Comparison of ENCODE assay signal across 36 cellular contexts in the genomic region with DNA sequence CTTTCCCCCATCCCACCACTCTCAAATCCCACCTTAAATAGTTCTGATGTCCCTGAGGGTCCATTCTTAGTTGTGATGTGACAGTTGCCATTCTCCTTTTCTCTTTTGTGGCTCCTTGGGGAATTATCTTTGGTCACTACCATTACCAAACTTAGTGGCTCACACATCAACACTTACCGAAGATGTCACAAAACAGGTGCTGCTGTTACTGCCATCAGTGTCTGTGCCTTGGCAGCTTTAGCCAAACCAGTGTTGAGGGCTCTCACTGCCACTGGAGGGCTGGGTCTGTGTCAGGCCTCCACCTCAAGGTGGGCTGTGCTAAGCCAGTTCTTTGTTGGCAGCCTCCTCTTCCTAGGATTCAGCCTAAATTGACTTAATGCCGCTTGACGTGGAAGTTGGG.
"Had no signal": no experiment of that assay in that cellular context is flagged by ENCODE, and none has a peak within 500 bp of the region (broad histone marks: within the 10 kb centered on the region; RNA-seq: fewer than 3 reads in every experiment).

No MANE protein-coding gene starts in this region.

- H3K27ac ChIP-seq: adrenal gland, cardiac muscle cell, VCaP had no signal

- H3K27me3 ChIP-seq: adrenal gland, cardiac muscle cell had no signal

- DNase-seq: activated CD4-positive, alpha-beta memory T cell treated with anti-CD3 and anti-CD28 coated beads, Interleukin-2, amount 10 ng/mL, durations not matched to agents 7 days and 5 days; activated CD4-positive, alpha-beta T cell treated with anti-CD3 and anti-CD28 coated beads for 1 hour; activated CD4-positive, alpha-beta T cell treated with anti-CD3 and anti-CD28 coated beads for 36 hours; activated CD4-positive, alpha-beta T cell treated with anti-CD3 and anti-CD28 coated beads for 48 hours; activated CD4-positive, alpha-beta T cell treated with anti-CD3 and anti-CD28 coated beads, Interleukin-2, amount 10 ng/mL, durations not matched to agents 7 days and 5 days; activated CD4-positive, alpha-beta T cell treated with anti-CD3 and anti-CD28 coated beads, Interleukin-2, amount 50 U/mL, for 48 hours; activated CD4-positive, CD25-positive, alpha-beta regulatory T cell; activated CD8-positive, alpha-beta memory T cell treated with anti-CD3 and anti-CD28 coated beads for 24 hours; activated CD8-positive, alpha-beta memory T cell treated with anti-CD3 and anti-CD28 coated beads, Interleukin-2, amount 10 ng/mL, durations not matched to agents 7 days and 5 days; activated CD8-positive, alpha-beta memory T cell treated with anti-CD3 and anti-CD28 coated beads, Interleukin-2, amount 50 U/mL, for 48 hours; activated CD8-positive, alpha-beta T cell treated with anti-CD3 and anti-CD28 coated beads, Interleukin-2, amount 10 ng/mL, durations not matched to agents 7 days and 5 days; activated effector memory CD4-positive, alpha-beta T cell treated with Interleukin-2 at 50 U/mL for 16 hours; activated gamma-delta T cell treated with Interleukin-2 at 50 U/mL for 16 hours; activated naive CD4-positive, alpha-beta T cell; activated naive CD4-positive, alpha-beta T cell treated with anti-CD3 and anti-CD28 coated beads for 36 hours; activated naive CD4-positive, alpha-beta T cell treated with anti-CD3 and anti-CD28 coated beads, Interleukin-2, amount 50 U/mL, for 16 hours; activated naive CD8-positive, alpha-beta T cell treated with anti-CD3 and anti-CD28 coated beads for 36 hours; activated T-cell treated with anti-CD3 and anti-CD28 coated beads, Interleukin-2, amount 50 U/mL, for 24 hours; activated T-cell treated with anti-CD3 and anti-CD28 coated beads, Interleukin-2, amount 50 U/mL, for 48 hours; adrenal gland; amniotic stem cell; aorta; caudate nucleus; cerebellar nuclear complex; T-helper 1 cell; T-helper 2 cell; T-helper 9 cell had no signal

- H3K27ac Mint-ChIP-seq: activated CD4-positive, alpha-beta memory T cell treated with anti-CD3 and anti-CD28 coated beads, Interleukin-2, amount 10 ng/mL, durations not matched to agents 7 days and 5 days; activated CD4-positive, alpha-beta T cell treated with anti-CD3 and anti-CD28 coated beads for 36 hours; activated CD4-positive, alpha-beta T cell treated with anti-CD3 and anti-CD28 coated beads, Interleukin-2, amount 10 ng/mL, durations not matched to agents 7 days and 5 days; activated CD8-positive, alpha-beta memory T cell treated with anti-CD3 and anti-CD28 coated beads, Interleukin-2, amount 10 ng/mL, durations not matched to agents 7 days and 5 days; activated CD8-positive, alpha-beta T cell treated with anti-CD3 and anti-CD28 coated beads, Interleukin-2, amount 10 ng/mL, durations not matched to agents 7 days and 5 days; activated naive CD4-positive, alpha-beta T cell treated with anti-CD3 and anti-CD28 coated beads for 36 hours; activated naive CD4-positive, alpha-beta T cell treated with anti-CD3 and anti-CD28 coated beads, Interleukin-2, amount 50 U/mL, for 72 hours; activated naive CD8-positive, alpha-beta T cell treated with anti-CD3 and anti-CD28 coated beads for 36 hours; activated T-cell treated with anti-CD3 and anti-CD28 coated beads, Interleukin-2, amount 50 U/mL, for 24 hours; activated T-helper 2 cell treated with anti-CD3 and anti-CD28 coated beads, Interferon-gamma antibody, Interleukin-2, Interleukin-4, amounts not matched to agents 10 μg/mL and 5 μg/mL and 100 μg/mL, durations not matched to agents 14 hours and 24 hours and 36 hours; brain; T-helper 1 cell treated with Interleukin-12 subunit alpha and Interleukin-12 subunit beta and Interleukin-4 antibody, amounts not matched to agents 30 μg/mL and 1 μg/mL, for 36 hours; T-helper 2 cell treated with Interferon-gamma antibody and Interleukin-4, amounts not matched to agents 5 μg/mL and 100 μg/mL, for 36 hours had no signal

- H3K36me3 Mint-ChIP-seq: activated CD8-positive, alpha-beta memory T cell treated with anti-CD3 and anti-CD28 coated beads, Interleukin-2, amount 10 ng/mL, durations not matched to agents 7 days and 5 days; activated naive CD4-positive, alpha-beta T cell treated with anti-CD3 and anti-CD28 coated beads, Interleukin-2, amount 50 U/mL, for 72 hours; activated naive CD8-positive, alpha-beta T cell treated with anti-CD3 and anti-CD28 coated beads for 36 hours; brain had no signal

- H3K4me3 Mint-ChIP-seq: activated CD4-positive, alpha-beta memory T cell treated with anti-CD3 and anti-CD28 coated beads, Interleukin-2, amount 10 ng/mL, durations not matched to agents 7 days and 5 days; activated CD4-positive, alpha-beta T cell treated with anti-CD3 and anti-CD28 coated beads for 36 hours; activated CD4-positive, alpha-beta T cell treated with anti-CD3 and anti-CD28 coated beads, Interleukin-2, amount 10 ng/mL, durations not matched to agents 7 days and 5 days; activated CD8-positive, alpha-beta memory T cell treated with anti-CD3 and anti-CD28 coated beads, Interleukin-2, amount 10 ng/mL, durations not matched to agents 7 days and 5 days; activated CD8-positive, alpha-beta T cell treated with anti-CD3 and anti-CD28 coated beads, Interleukin-2, amount 10 ng/mL, durations not matched to agents 7 days and 5 days; activated naive CD4-positive, alpha-beta T cell treated with anti-CD3 and anti-CD28 coated beads for 36 hours; activated naive CD8-positive, alpha-beta T cell treated with anti-CD3 and anti-CD28 coated beads for 36 hours; activated T-cell treated with anti-CD3 and anti-CD28 coated beads, Interleukin-2, amount 50 U/mL, for 24 hours; brain; central memory CD8-positive, alpha-beta T cell; T-helper 1 cell treated with Interleukin-12 subunit alpha and Interleukin-12 subunit beta and Interleukin-4 antibody, amounts not matched to agents 30 μg/mL and 1 μg/mL, for 36 hours; T-helper 2 cell treated with Interferon-gamma antibody and Interleukin-4, amounts not matched to agents 5 μg/mL and 100 μg/mL, for 36 hours had no signal

- H3K4me1 ChIP-seq: adrenal gland had no signal

- H3K9me3 ChIP-seq: adrenal gland had no signal

- H3K36me3 ChIP-seq: adrenal gland, cardiac muscle cell had no signal

- H3K9me3 Mint-ChIP-seq: activated CD4-positive, alpha-beta memory T cell treated with anti-CD3 and anti-CD28 coated beads, Interleukin-2, amount 10 ng/mL, durations not matched to agents 7 days and 5 days; activated CD4-positive, alpha-beta T cell treated with anti-CD3 and anti-CD28 coated beads, Interleukin-2, amount 10 ng/mL, durations not matched to agents 7 days and 5 days; activated naive CD4-positive, alpha-beta T cell treated with anti-CD3 and anti-CD28 coated beads for 36 hours; activated naive CD4-positive, alpha-beta T cell treated with anti-CD3 and anti-CD28 coated beads, Interleukin-2, amount 50 U/mL, for 72 hours; activated naive CD8-positive, alpha-beta T cell treated with anti-CD3 and anti-CD28 coated beads for 36 hours; activated T-cell treated with anti-CD3 and anti-CD28 coated beads, Interleukin-2, amount 50 U/mL, for 24 hours; activated T-helper 2 cell treated with anti-CD3 and anti-CD28 coated beads, Interferon-gamma antibody, Interleukin-2, Interleukin-4, amounts not matched to agents 10 μg/mL and 5 μg/mL and 100 μg/mL, durations not matched to agents 14 hours and 24 hours and 36 hours; brain; central memory CD8-positive, alpha-beta T cell; T-helper 1 cell treated with Interleukin-12 subunit alpha and Interleukin-12 subunit beta and Interleukin-4 antibody, amounts not matched to agents 30 μg/mL and 1 μg/mL, for 36 hours; T-helper 2 cell treated with Interferon-gamma antibody and Interleukin-4, amounts not matched to agents 5 μg/mL and 100 μg/mL, for 36 hours had no signal

- H3K27me3 Mint-ChIP-seq: activated CD4-positive, alpha-beta memory T cell treated with anti-CD3 and anti-CD28 coated beads, Interleukin-2, amount 10 ng/mL, durations not matched to agents 7 days and 5 days; activated CD4-positive, alpha-beta T cell treated with anti-CD3 and anti-CD28 coated beads for 36 hours; activated CD4-positive, alpha-beta T cell treated with anti-CD3 and anti-CD28 coated beads, Interleukin-2, amount 10 ng/mL, durations not matched to agents 7 days and 5 days; activated T-cell treated with anti-CD3 and anti-CD28 coated beads, Interleukin-2, amount 50 U/mL, for 24 hours; brain; central memory CD8-positive, alpha-beta T cell had no signal

- H3K4me1 Mint-ChIP-seq: activated CD4-positive, alpha-beta memory T cell treated with anti-CD3 and anti-CD28 coated beads, Interleukin-2, amount 10 ng/mL, durations not matched to agents 7 days and 5 days; activated CD4-positive, alpha-beta T cell treated with anti-CD3 and anti-CD28 coated beads for 36 hours; activated CD4-positive, alpha-beta T cell treated with anti-CD3 and anti-CD28 coated beads, Interleukin-2, amount 10 ng/mL, durations not matched to agents 7 days and 5 days; activated CD8-positive, alpha-beta memory T cell treated with anti-CD3 and anti-CD28 coated beads, Interleukin-2, amount 10 ng/mL, durations not matched to agents 7 days and 5 days; activated naive CD8-positive, alpha-beta T cell treated with anti-CD3 and anti-CD28 coated beads for 36 hours; central memory CD8-positive, alpha-beta T cell had no signal

- ATAC-seq: activated CD4-positive, alpha-beta T cell treated with anti-CD3 and anti-CD28 coated beads for 36 hours; activated CD4-positive, CD25-positive, alpha-beta regulatory T cell treated with anti-CD3 and anti-CD28 coated beads, Interleukin-2, amount 50 U/mL, for 24 hours; activated CD8-positive, alpha-beta memory T cell treated with anti-CD3 and anti-CD28 coated beads, Interleukin-2, amount 10 ng/mL, durations not matched to agents 7 days and 5 days; activated CD8-positive, alpha-beta T cell treated with anti-CD3 and anti-CD28 coated beads, Interleukin-2, amount 10 ng/mL, durations not matched to agents 7 days and 5 days; activated naive CD4-positive, alpha-beta T cell treated with anti-CD3 and anti-CD28 coated beads, Interleukin-2, amount 50 U/mL, for 72 hours had no signal

- H3K4me3 ChIP-seq: adrenal gland, cardiac muscle cell had no signal
